1 cellular context compared by ENCODE assay signal in the genomic region with DNA sequence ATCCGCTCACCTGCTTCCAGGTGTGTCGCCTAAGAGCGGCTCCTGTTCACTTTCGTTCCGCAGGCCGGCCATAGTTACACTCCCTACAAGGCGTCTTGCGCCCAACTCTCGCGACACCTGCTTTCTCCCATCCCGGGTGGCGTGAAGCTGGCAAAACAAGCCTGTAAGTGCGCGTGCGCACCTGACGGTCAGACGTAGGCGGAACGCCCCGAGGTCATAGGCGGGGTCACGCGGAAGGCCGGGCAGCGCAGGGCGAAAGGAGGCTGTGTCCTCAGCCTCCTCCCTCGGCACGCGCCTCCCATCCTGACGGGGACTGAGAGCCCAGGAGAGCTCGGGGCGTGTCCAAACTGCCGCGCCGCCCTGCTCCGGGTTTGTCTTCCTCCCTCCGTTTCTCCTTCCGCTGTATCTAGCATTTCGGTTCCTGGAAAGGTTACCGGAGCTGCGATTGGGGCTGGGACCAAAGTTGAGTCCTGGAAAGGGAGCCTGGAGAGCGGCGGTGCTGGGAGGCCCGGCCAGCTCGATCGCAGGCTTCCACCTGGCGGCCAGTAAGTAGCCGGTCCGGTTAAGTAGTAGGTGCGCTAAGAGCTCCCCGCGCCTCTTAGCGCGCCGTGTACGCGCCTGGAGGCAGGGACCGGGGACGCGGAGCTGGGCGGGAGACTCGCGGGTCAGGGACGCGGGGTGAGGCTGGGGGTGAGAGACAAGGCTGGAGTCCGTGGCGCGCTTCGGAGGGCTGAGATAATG.
TF ChIP-seq lines count a peak whose summit lies in the region.

A gene (plus strand): TSS at position 345 of the 741 bp plus-strand sequence. CDS start 17,550 bp downstream, outside the sequence.
A gene with protein sequence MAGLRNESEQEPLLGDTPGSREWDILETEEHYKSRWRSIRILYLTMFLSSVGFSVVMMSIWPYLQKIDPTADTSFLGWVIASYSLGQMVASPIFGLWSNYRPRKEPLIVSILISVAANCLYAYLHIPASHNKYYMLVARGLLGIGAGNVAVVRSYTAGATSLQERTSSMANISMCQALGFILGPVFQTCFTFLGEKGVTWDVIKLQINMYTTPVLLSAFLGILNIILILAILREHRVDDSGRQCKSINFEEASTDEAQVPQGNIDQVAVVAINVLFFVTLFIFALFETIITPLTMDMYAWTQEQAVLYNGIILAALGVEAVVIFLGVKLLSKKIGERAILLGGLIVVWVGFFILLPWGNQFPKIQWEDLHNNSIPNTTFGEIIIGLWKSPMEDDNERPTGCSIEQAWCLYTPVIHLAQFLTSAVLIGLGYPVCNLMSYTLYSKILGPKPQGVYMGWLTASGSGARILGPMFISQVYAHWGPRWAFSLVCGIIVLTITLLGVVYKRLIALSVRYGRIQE (minus strand): TSS at position 112 of the 741 bp plus-strand sequence. CDS start 40 bp downstream, at position 72.

TF ChIP-seq in HEK293, 187 proteins besides CTCF, POLR2A, EP300 and RAD21 (continued from another document and continues in another):
- TF ChIP-seq ZNF555 (tag by site-specific recombination; conservative IDR thresholded peaks at IDR 0.05): no peak
- TF ChIP-seq, protein P1, sequence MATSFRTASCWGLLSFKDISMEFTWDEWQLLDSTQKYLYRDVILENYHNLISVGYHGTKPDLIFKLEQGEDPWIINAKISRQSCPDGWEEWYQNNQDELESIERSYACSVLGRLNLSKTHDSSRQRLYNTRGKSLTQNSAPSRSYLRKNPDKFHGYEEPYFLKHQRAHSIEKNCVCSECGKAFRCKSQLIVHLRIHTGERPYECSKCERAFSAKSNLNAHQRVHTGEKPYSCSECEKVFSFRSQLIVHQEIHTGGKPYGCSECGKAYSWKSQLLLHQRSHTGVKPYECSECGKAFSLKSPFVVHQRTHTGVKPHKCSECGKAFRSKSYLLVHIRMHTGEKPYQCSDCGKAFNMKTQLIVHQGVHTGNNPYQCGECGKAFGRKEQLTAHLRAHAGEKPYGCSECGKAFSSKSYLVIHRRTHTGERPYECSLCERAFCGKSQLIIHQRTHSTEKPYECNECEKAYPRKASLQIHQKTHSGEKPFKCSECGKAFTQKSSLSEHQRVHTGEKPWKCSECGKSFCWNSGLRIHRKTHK (tag by site-specific recombination; IDR thresholded peaks at IDR 0.05): no peak
- TF ChIP-seq SCRT2 (tag by site-specific recombination; IDR thresholded peaks at IDR 0.05): no peak
- TF ChIP-seq, protein P2, sequence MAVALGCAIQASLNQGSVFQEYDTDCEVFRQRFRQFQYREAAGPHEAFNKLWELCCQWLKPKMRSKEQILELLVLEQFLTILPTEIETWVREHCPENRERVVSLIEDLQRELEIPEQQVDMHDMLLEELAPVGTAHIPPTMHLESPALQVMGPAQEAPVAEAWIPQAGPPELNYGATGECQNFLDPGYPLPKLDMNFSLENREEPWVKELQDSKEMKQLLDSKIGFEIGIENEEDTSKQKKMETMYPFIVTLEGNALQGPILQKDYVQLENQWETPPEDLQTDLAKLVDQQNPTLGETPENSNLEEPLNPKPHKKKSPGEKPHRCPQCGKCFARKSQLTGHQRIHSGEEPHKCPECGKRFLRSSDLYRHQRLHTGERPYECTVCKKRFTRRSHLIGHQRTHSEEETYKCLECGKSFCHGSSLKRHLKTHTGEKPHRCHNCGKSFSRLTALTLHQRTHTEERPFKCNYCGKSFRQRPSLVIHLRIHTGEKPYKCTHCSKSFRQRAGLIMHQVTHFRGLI (tag by site-specific recombination; IDR thresholded peaks at IDR 0.05): no peak
- TF ChIP-seq ZNF785 (tag by site-specific recombination; IDR thresholded peaks at IDR 0.05): no peak
- TF ChIP-seq, protein P3, sequence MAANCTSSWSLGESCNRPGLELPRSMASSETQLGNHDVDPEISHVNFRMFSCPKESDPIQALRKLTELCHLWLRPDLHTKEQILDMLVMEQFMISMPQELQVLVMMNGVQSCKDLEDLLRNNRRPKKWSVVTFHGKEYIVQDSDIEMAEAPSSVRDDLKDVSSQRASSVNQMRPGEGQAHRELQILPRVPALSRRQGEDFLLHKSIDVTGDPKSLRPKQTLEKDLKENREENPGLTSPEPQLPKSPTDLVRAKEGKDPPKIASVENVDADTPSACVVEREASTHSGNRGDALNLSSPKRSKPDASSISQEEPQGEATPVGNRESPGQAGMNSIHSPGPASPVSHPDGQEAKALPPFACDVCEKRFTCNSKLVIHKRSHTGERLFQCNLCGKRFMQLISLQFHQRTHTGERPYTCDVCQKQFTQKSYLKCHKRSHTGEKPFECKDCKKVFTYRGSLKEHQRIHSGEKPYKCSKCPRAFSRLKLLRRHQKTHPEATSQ (tag by site-specific recombination; IDR thresholded peaks at IDR 0.05): no peak
- no peak for TF ChIP-seq ZNF324 (tag by site-specific recombination; IDR thresholded peaks at IDR 0.05)
- TF ChIP-seq YY1 (tag by site-specific recombination; IDR thresholded peaks at IDR 0.05): no peak; the same call in 1 of the 2 replicates
- TF ChIP-seq ZNF701 (tag by site-specific recombination; IDR thresholded peaks at IDR 0.05): no peak
- peak; percentile 96 for TF ChIP-seq ZBTB8A (tag by site-specific recombination; IDR thresholded peaks at IDR 0.05)
- no peak for TF ChIP-seq SCRT1 (tag by site-specific recombination; IDR thresholded peaks at IDR 0.05; ENCODE audit: borderline replicate concordance)
- no peak for TF ChIP-seq ZNF558 (tag by site-specific recombination; IDR thresholded peaks at IDR 0.05)
- no peak for TF ChIP-seq ZNF202 (tag by site-specific recombination; IDR thresholded peaks at IDR 0.05; ENCODE audit: borderline replicate concordance)
- TF ChIP-seq MZF1 (tag by site-specific recombination; IDR thresholded peaks at IDR 0.05; ENCODE audit: borderline replicate concordance): no peak
- peak; percentile 94 for TF ChIP-seq SP2 (tag by site-specific recombination; IDR thresholded peaks at IDR 0.05)
- TF ChIP-seq, protein P4, sequence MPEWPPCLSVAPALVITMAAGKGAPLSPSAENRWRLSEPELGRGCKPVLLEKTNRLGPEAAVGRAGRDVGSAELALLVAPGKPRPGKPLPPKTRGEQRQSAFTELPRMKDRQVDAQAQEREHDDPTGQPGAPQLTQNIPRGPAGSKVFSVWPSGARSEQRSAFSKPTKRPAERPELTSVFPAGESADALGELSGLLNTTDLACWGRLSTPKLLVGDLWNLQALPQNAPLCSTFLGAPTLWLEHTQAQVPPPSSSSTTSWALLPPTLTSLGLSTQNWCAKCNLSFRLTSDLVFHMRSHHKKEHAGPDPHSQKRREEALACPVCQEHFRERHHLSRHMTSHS (tag by site-specific recombination; IDR thresholded peaks at IDR 0.05): no peak
- peak; percentile 68; the same call in 1 of the 2 replicates for TF ChIP-seq ZNF501 (tag by site-specific recombination; IDR thresholded peaks at IDR 0.05)
- no peak for TF ChIP-seq ZNF10 (tag by site-specific recombination; IDR thresholded peaks at IDR 0.05)
- peak; percentile 51; the same call in 1 of the 2 replicates for TF ChIP-seq KLF16 (tag by site-specific recombination; IDR thresholded peaks at IDR 0.05)
- no peak for TF ChIP-seq ZNF521 (tag by site-specific recombination; IDR thresholded peaks at IDR 0.05)
- peak; percentile 38 for TF ChIP-seq ZXDB (tag by site-specific recombination; IDR thresholded peaks at IDR 0.05)
- TF ChIP-seq, protein P5, sequence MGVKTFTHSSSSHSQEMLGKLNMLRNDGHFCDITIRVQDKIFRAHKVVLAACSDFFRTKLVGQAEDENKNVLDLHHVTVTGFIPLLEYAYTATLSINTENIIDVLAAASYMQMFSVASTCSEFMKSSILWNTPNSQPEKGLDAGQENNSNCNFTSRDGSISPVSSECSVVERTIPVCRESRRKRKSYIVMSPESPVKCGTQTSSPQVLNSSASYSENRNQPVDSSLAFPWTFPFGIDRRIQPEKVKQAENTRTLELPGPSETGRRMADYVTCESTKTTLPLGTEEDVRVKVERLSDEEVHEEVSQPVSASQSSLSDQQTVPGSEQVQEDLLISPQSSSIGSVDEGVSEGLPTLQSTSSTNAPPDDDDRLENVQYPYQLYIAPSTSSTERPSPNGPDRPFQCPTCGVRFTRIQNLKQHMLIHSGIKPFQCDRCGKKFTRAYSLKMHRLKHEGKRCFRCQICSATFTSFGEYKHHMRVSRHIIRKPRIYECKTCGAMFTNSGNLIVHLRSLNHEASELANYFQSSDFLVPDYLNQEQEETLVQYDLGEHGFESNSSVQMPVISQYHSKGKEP (tag by site-specific recombination; IDR thresholded peaks at IDR 0.05): no peak
- no peak for TF ChIP-seq ZNF350 (tag by site-specific recombination; IDR thresholded peaks at IDR 0.05)
- no peak for TF ChIP-seq ZBTB21 (tag by site-specific recombination; IDR thresholded peaks at IDR 0.05)
- no peak for TF ChIP-seq ZNF514 (tag by site-specific recombination; IDR thresholded peaks at IDR 0.05)
- peak; percentile 75; the same call in 1 of the 2 replicates for TF ChIP-seq WT1 (tag by site-specific recombination; IDR thresholded peaks at IDR 0.05)
- TF ChIP-seq ZNF221 (tag by site-specific recombination; IDR thresholded peaks at IDR 0.05; ENCODE audit: borderline replicate concordance): no peak
- no peak for TF ChIP-seq EGR2 (tag by site-specific recombination; IDR thresholded peaks at IDR 0.05; ENCODE audit: low read depth)
- TF ChIP-seq ZNF404 (tag by site-specific recombination; IDR thresholded peaks at IDR 0.05): no peak
- no peak for TF ChIP-seq ZNF155 (tag by site-specific recombination; IDR thresholded peaks at IDR 0.05)
- no peak for TF ChIP-seq ZNF248 (tag by site-specific recombination; IDR thresholded peaks at IDR 0.05)
- TF ChIP-seq ZBTB7A (tag by site-specific recombination; IDR thresholded peaks at IDR 0.05; ENCODE audit: low read depth): no peak
- TF ChIP-seq, protein P6, sequence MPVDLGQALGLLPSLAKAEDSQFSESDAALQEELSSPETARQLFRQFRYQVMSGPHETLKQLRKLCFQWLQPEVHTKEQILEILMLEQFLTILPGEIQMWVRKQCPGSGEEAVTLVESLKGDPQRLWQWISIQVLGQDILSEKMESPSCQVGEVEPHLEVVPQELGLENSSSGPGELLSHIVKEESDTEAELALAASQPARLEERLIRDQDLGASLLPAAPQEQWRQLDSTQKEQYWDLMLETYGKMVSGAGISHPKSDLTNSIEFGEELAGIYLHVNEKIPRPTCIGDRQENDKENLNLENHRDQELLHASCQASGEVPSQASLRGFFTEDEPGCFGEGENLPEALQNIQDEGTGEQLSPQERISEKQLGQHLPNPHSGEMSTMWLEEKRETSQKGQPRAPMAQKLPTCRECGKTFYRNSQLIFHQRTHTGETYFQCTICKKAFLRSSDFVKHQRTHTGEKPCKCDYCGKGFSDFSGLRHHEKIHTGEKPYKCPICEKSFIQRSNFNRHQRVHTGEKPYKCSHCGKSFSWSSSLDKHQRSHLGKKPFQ (tag by site-specific recombination; IDR thresholded peaks at IDR 0.05): no peak; the same call in 1 of the 2 replicates
- no peak for TF ChIP-seq ZNF121 (tag by site-specific recombination; IDR thresholded peaks at IDR 0.05)
- TF ChIP-seq ZNF791 (tag by site-specific recombination; IDR thresholded peaks at IDR 0.05): no peak
- TF ChIP-seq, protein P7, sequence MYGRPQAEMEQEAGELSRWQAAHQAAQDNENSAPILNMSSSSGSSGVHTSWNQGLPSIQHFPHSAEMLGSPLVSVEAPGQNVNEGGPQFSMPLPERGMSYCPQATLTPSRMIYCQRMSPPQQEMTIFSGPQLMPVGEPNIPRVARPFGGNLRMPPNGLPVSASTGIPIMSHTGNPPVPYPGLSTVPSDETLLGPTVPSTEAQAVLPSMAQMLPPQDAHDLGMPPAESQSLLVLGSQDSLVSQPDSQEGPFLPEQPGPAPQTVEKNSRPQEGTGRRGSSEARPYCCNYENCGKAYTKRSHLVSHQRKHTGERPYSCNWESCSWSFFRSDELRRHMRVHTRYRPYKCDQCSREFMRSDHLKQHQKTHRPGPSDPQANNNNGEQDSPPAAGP (tag by site-specific recombination; IDR thresholded peaks at IDR 0.05): no peak
- TF ChIP-seq SALL2 (tag by site-specific recombination; IDR thresholded peaks at IDR 0.05; ENCODE audit: borderline replicate concordance): no peak
- TF ChIP-seq KLF10 (tag by site-specific recombination; IDR thresholded peaks at IDR 0.05): peak; percentile 33; the same call in 1 of the 2 replicates
- TF ChIP-seq ZNF37A (tag by site-specific recombination; IDR thresholded peaks at IDR 0.05): no peak
- TF ChIP-seq ZNF157 (tag by site-specific recombination; IDR thresholded peaks at IDR 0.05): no peak
- TF ChIP-seq, protein P8, sequence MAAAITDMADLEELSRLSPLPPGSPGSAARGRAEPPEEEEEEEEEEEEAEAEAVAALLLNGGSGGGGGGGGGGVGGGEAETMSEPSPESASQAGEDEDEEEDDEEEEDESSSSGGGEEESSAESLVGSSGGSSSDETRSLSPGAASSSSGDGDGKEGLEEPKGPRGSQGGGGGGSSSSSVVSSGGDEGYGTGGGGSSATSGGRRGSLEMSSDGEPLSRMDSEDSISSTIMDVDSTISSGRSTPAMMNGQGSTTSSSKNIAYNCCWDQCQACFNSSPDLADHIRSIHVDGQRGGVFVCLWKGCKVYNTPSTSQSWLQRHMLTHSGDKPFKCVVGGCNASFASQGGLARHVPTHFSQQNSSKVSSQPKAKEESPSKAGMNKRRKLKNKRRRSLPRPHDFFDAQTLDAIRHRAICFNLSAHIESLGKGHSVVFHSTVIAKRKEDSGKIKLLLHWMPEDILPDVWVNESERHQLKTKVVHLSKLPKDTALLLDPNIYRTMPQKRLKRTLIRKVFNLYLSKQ (tag by site-specific recombination; IDR thresholded peaks at IDR 0.05; ENCODE audit: borderline replicate concordance): no peak
- TF ChIP-seq KLF8 (tag by site-specific recombination; IDR thresholded peaks at IDR 0.05): peak; percentile 84
- TF ChIP-seq ZNF19 (tag by site-specific recombination; IDR thresholded peaks at IDR 0.05; ENCODE audit: low read depth): no peak
- TF ChIP-seq, protein P9, sequence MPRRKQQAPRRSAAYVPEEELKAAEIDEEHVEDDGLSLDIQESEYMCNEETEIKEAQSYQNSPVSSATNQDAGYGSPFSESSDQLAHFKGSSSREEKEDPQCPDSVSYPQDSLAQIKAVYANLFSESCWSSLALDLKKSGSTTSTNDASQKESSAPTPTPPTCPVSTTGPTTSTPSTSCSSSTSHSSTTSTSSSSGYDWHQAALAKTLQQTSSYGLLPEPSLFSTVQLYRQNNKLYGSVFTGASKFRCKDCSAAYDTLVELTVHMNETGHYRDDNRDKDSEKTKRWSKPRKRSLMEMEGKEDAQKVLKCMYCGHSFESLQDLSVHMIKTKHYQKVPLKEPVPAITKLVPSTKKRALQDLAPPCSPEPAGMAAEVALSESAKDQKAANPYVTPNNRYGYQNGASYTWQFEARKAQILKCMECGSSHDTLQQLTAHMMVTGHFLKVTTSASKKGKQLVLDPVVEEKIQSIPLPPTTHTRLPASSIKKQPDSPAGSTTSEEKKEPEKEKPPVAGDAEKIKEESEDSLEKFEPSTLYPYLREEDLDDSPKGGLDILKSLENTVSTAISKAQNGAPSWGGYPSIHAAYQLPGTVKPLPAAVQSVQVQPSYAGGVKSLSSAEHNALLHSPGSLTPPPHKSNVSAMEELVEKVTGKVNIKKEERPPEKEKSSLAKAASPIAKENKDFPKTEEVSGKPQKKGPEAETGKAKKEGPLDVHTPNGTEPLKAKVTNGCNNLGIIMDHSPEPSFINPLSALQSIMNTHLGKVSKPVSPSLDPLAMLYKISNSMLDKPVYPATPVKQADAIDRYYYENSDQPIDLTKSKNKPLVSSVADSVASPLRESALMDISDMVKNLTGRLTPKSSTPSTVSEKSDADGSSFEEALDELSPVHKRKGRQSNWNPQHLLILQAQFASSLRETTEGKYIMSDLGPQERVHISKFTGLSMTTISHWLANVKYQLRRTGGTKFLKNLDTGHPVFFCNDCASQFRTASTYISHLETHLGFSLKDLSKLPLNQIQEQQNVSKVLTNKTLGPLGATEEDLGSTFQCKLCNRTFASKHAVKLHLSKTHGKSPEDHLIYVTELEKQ (tag by site-specific recombination; IDR thresholded peaks at IDR 0.05; ENCODE audit: borderline replicate concordance): no peak
- no peak for TF ChIP-seq ZNF2 (tag by site-specific recombination; IDR thresholded peaks at IDR 0.05)
- no peak for TF ChIP-seq ZNF423 (tag by site-specific recombination; IDR thresholded peaks at IDR 0.05)
- no peak for TF ChIP-seq ZNF184 (tag by site-specific recombination; IDR thresholded peaks at IDR 0.05)
